In genomic region chr11:74153224-74153623, GRCh38 we compare ENCODE assay signal across 37 cellular contexts.
"Had no signal": no experiment of that assay in that cellular context is flagged by ENCODE, and none has a peak within 500 bp of the region (broad histone marks: within the 10 kb centered on the region; RNA-seq: fewer than 3 reads in every experiment).

No MANE protein-coding gene starts in this region.

- H3K4me3 Mint-ChIP-seq: activated B cell treated with CpG ODN at 0.5 μM for 24 hours; activated CD4-positive, alpha-beta memory T cell treated with anti-CD3 and anti-CD28 coated beads for 36 hours; activated CD4-positive, alpha-beta T cell treated with anti-CD3 and anti-CD28 coated beads, Interleukin-2, amount 10 ng/mL, durations not matched to agents 24 days and 14 days; activated CD8-positive, alpha-beta T cell treated with anti-CD3 and anti-CD28 coated beads for 36 hours; activated naive CD4-positive, alpha-beta T cell treated with anti-CD3 and anti-CD28 coated beads for 36 hours; activated naive CD8-positive, alpha-beta T cell treated with anti-CD3 and anti-CD28 coated beads for 36 hours; activated T-cell treated with anti-CD3 and anti-CD28 coated beads, Interleukin-2, amount 50 U/mL, for 4 hours; activated T-cell treated with anti-CD3 and anti-CD28 coated beads, Interleukin-2, amount 50 U/mL, for 72 hours; activated T-helper 1 cell treated with anti-CD3 and anti-CD28 coated beads, Interleukin-12 subunit alpha, Interleukin-12 subunit beta, Interleukin-2, Interleukin-4 antibody, amounts not matched to agents 30 ng/mL and 10 ng/mL and 1 ng/mL, durations not matched to agents 14 hours and 24 hours and 36 hours; activated T-helper 17 cell treated with anti-CD3 and anti-CD28 coated beads, Interleukin-2, amount 50 U/mL, for 72 hours; T-helper 1 cell treated with Interleukin-12 subunit alpha and Interleukin-12 subunit beta and Interleukin-4 antibody, amounts not matched to agents 30 μg/mL and 1 μg/mL, for 36 hours; T-helper 2 cell treated with Interferon-gamma antibody and Interleukin-4, amounts not matched to agents 5 μg/mL and 100 μg/mL, for 36 hours had no signal

- ATAC-seq: activated CD8-positive, alpha-beta T cell treated with anti-CD3 and anti-CD28 coated beads for 36 hours; activated naive CD4-positive, alpha-beta T cell treated with anti-CD3 and anti-CD28 coated beads, Interleukin-2, amount 50 U/mL, for 72 hours; activated T-cell treated with anti-CD3 and anti-CD28 coated beads, Interleukin-2, amount 50 U/mL, for 4 hours; activated T-cell treated with anti-CD3 and anti-CD28 coated beads, Interleukin-2, amount 50 U/mL, for 72 hours; activated T-helper 17 cell treated with anti-CD3 and anti-CD28 coated beads, Interleukin-2, amount 50 U/mL, for 72 hours; body of pancreas had no signal

- H3K36me3 ChIP-seq: adrenal gland, brain microvascular endothelial cell, cardiac muscle cell had no signal

- H3K4me1 Mint-ChIP-seq: activated B cell treated with CpG ODN at 0.5 μM for 24 hours; activated T-helper 17 cell treated with anti-CD3 and anti-CD28 coated beads, Interleukin-2, amount 50 U/mL, for 72 hours had no signal

- H3K27me3 Mint-ChIP-seq: activated B cell treated with CpG ODN at 0.5 μM for 24 hours; activated CD4-positive, alpha-beta memory T cell treated with anti-CD3 and anti-CD28 coated beads for 36 hours; activated CD4-positive, alpha-beta T cell treated with anti-CD3 and anti-CD28 coated beads, Interleukin-2, amount 10 ng/mL, durations not matched to agents 24 days and 14 days; activated CD8-positive, alpha-beta T cell treated with anti-CD3 and anti-CD28 coated beads for 36 hours; activated naive CD8-positive, alpha-beta T cell treated with anti-CD3 and anti-CD28 coated beads for 36 hours; activated T-helper 17 cell treated with anti-CD3 and anti-CD28 coated beads, Interleukin-2, amount 50 U/mL, for 72 hours had no signal

- FAIRE-seq: bronchial epithelial cell, TTC549 had no signal

- H3K4me3 ChIP-seq: adrenal gland, body of pancreas, cardiac muscle cell had no signal

- DNase-seq: activated B cell treated with CpG ODN at 0.5 μM for 24 hours; activated CD4-positive, alpha-beta memory T cell treated with anti-CD3 and anti-CD28 coated beads for 36 hours; activated CD4-positive, alpha-beta T cell treated with anti-CD3 and anti-CD28 coated beads for 4 hours; activated CD4-positive, alpha-beta T cell treated with anti-CD3 and anti-CD28 coated beads, Interleukin-2, amount 10 ng/mL, durations not matched to agents 24 days and 14 days; activated CD4-positive, alpha-beta T cell treated with anti-CD3 and anti-CD28 coated beads, Interleukin-2, amount 50 U/mL, for 1 hour; activated CD4-positive, alpha-beta T cell treated with anti-CD3 and anti-CD28 coated beads, Interleukin-2, amount 50 U/mL, for 4 hours; activated CD4-positive, CD25-positive, alpha-beta regulatory T cell treated with anti-CD3 and anti-CD28 coated beads, Interleukin-2, amount 50 U/mL, for 72 hours; activated CD8-positive, alpha-beta memory T cell treated with anti-CD3 and anti-CD28 coated beads, Interleukin-2, amount 50 U/mL, for 4 hours; activated CD8-positive, alpha-beta T cell treated with anti-CD3 and anti-CD28 coated beads for 36 hours; activated effector memory CD4-positive, alpha-beta T cell treated with anti-CD3 and anti-CD28 coated beads, Interleukin-2, amount 50 U/mL, for 16 hours; activated gamma-delta T cell treated with Interleukin-2 at 50 U/mL for 16 hours; activated naive CD4-positive, alpha-beta T cell; activated naive CD4-positive, alpha-beta T cell treated with anti-CD3 and anti-CD28 coated beads for 36 hours; activated naive CD4-positive, alpha-beta T cell treated with anti-CD3 and anti-CD28 coated beads, Interleukin-2, amount 50 U/mL, for 16 hours; activated naive CD8-positive, alpha-beta T cell treated with anti-CD3 and anti-CD28 coated beads for 36 hours; activated T-cell treated with anti-CD3 and anti-CD28 coated beads for 4 hours; activated T-cell treated with anti-CD3 and anti-CD28 coated beads, Interleukin-2, amount 50 U/mL, for 1 hour; activated T-cell treated with anti-CD3 and anti-CD28 coated beads, Interleukin-2, amount 50 U/mL, for 4 hours; activated T-cell treated with anti-CD3 and anti-CD28 coated beads, Interleukin-2, amount 50 U/mL, for 72 hours; adrenal gland; amniotic stem cell; aorta; body of pancreas; brain microvascular endothelial cell; caudate nucleus; T-helper 1 cell; T-helper 2 cell; T-helper 9 cell had no signal

- H3K9me3 ChIP-seq: body of pancreas had no signal

- H3K27ac Mint-ChIP-seq: activated B cell treated with CpG ODN at 0.5 μM for 24 hours; activated CD4-positive, alpha-beta memory T cell treated with anti-CD3 and anti-CD28 coated beads for 36 hours; activated CD4-positive, alpha-beta T cell treated with anti-CD3 and anti-CD28 coated beads, Interleukin-2, amount 10 ng/mL, durations not matched to agents 24 days and 14 days; activated CD8-positive, alpha-beta T cell treated with anti-CD3 and anti-CD28 coated beads for 36 hours; activated naive CD4-positive, alpha-beta T cell treated with anti-CD3 and anti-CD28 coated beads for 36 hours; activated naive CD4-positive, alpha-beta T cell treated with anti-CD3 and anti-CD28 coated beads, Interleukin-2, amount 50 U/mL, for 72 hours; activated naive CD8-positive, alpha-beta T cell treated with anti-CD3 and anti-CD28 coated beads for 36 hours; activated T-cell treated with anti-CD3 and anti-CD28 coated beads, Interleukin-2, amount 50 U/mL, for 72 hours; activated T-helper 1 cell treated with anti-CD3 and anti-CD28 coated beads, Interleukin-12 subunit alpha, Interleukin-12 subunit beta, Interleukin-2, Interleukin-4 antibody, amounts not matched to agents 30 ng/mL and 10 ng/mL and 1 ng/mL, durations not matched to agents 14 hours and 24 hours and 36 hours; activated T-helper 17 cell treated with anti-CD3 and anti-CD28 coated beads, Interleukin-2, amount 50 U/mL, for 72 hours; T-helper 1 cell treated with Interleukin-12 subunit alpha and Interleukin-12 subunit beta and Interleukin-4 antibody, amounts not matched to agents 30 μg/mL and 1 μg/mL, for 36 hours; T-helper 2 cell treated with Interferon-gamma antibody and Interleukin-4, amounts not matched to agents 5 μg/mL and 100 μg/mL, for 36 hours had no signal

- H3K4me1 ChIP-seq: body of pancreas had no signal

- H3K27me3 ChIP-seq: adrenal gland, body of pancreas, brain microvascular endothelial cell, cardiac muscle cell had no signal

- H3K9me3 Mint-ChIP-seq: activated CD4-positive, alpha-beta memory T cell treated with anti-CD3 and anti-CD28 coated beads for 36 hours; activated CD4-positive, alpha-beta T cell treated with anti-CD3 and anti-CD28 coated beads, Interleukin-2, amount 10 ng/mL, durations not matched to agents 24 days and 14 days; activated CD8-positive, alpha-beta T cell treated with anti-CD3 and anti-CD28 coated beads for 36 hours; activated naive CD4-positive, alpha-beta T cell treated with anti-CD3 and anti-CD28 coated beads for 36 hours; activated T-cell treated with anti-CD3 and anti-CD28 coated beads, Interleukin-2, amount 50 U/mL, for 4 hours; activated T-cell treated with anti-CD3 and anti-CD28 coated beads, Interleukin-2, amount 50 U/mL, for 72 hours; activated T-helper 1 cell treated with anti-CD3 and anti-CD28 coated beads, Interleukin-12 subunit alpha, Interleukin-12 subunit beta, Interleukin-2, Interleukin-4 antibody, amounts not matched to agents 30 ng/mL and 10 ng/mL and 1 ng/mL, durations not matched to agents 14 hours and 24 hours and 36 hours; activated T-helper 17 cell treated with anti-CD3 and anti-CD28 coated beads, Interleukin-2, amount 50 U/mL, for 72 hours had no signal

- H3K27ac ChIP-seq: adrenal gland, body of pancreas, brain microvascular endothelial cell, cardiac muscle cell, VCaP had no signal
